In genomic region chr13:101869553-101869952, GRCh38 we compare ENCODE assay signal across 13 cellular contexts.
DNase-seq lines count a peak whose midpoint lies in the region; ATAC-seq and TF ChIP-seq lines count a peak whose summit lies in the region.
"Had no signal": no experiment of that assay in that cellular context is flagged by ENCODE, and none has a peak within 500 bp of the region (broad histone marks: within the 10 kb centered on the region; RNA-seq: fewer than 3 reads in every experiment).

No MANE protein-coding gene starts in this region.

- H3K27me3 ChIP-seq in MM.1S (replicated peaks; ENCODE audit: insufficient read depth, low read length): no peaks in the 10 kb centered on the region
- H3K27me3 ChIP-seq: spleen had no signal

- ATAC-seq in GM19328 (IDR thresholded peaks at IDR 0.05; ENCODE audit: unreplicated experiment): peak; percentile 61
- ATAC-seq in HG02852 (IDR thresholded peaks at IDR 0.05; ENCODE audit: unreplicated experiment): peak; percentile 67
- ATAC-seq in Right ventricle myocardium superior (ENCODE audit: poor library complexity): no peak

- no peaks in the 10 kb centered on the region for H4K20me1 ChIP-seq in MM.1S (ENCODE audit: insufficient read depth, low read length)

- peaks cover 6% of the 10 kb centered on the region; the same call in 1 of the 2 replicates for H3K4me1 ChIP-seq in MM.1S (ENCODE audit: low read length)
- H3K4me1 ChIP-seq: spleen had no signal

- no peaks in the 10 kb centered on the region for H3K79me2 ChIP-seq in MM.1S (ENCODE audit: low read length)

- DNase-seq in EH (ENCODE audit: low read depth) (peak; percentile 16), MM.1S (peak; percentile 48), NCI-H524 treated with DMSO at 0.1 percent for 48 hours (lab: John Stamatoyannopoulos, UW) (no peak), ureter (ENCODE audit: low spot score) (no peak), UCSD-AML1 (lab: John Stamatoyannopoulos, UW; ENCODE audit: unreplicated experiment) (no peak), Right ventricle myocardium superior (no peak)
- DNase-seq: activated CD4-positive, CD25-positive, alpha-beta regulatory T cell; activated naive CD4-positive, alpha-beta T cell treated with anti-CD3 and anti-CD28 coated beads, Interleukin-2, amount 50 U/mL, for 16 hours; RPMI8226; spleen had no signal

- peak overlapping the region; percentile 19; the same call in 1 of the 2 replicates for H3K4me2 ChIP-seq in MM.1S (ENCODE audit: low read depth, low read length)

- TF ChIP-seq CTCF in MM.1S (IDR thresholded peaks at IDR 0.05; ENCODE audit: low read length): no peak

- H3K27ac ChIP-seq in MM.1S (ENCODE audit: low read length): peak overlapping the region; percentile 35; the same call in 1 of the 2 replicates
- H3K27ac ChIP-seq: C4-2B, spleen had no signal

- H3K36me3 ChIP-seq in MM.1S (replicated peaks; ENCODE audit: insufficient read depth, low read length): no peaks in the 10 kb centered on the region
- H3K36me3 ChIP-seq: spleen had no signal

- intact Hi-C loops in Right ventricle myocardium superior (cut with DNase I): no loop called here

- H2AFZ ChIP-seq in MM.1S (ENCODE audit: low read length): no peak overlapping the region

- H3F3A ChIP-seq in MM.1S (ENCODE audit: insufficient read depth, low read length): no peaks in the 10 kb centered on the region

- no peak overlapping the region for H3K4me3 ChIP-seq in MM.1S (ENCODE audit: low read length)
- H3K4me3 ChIP-seq: spleen had no signal

- no peak overlapping the region for H3K9ac ChIP-seq in MM.1S (ENCODE audit: low read length)

- H3K9me3 ChIP-seq in MM.1S (replicated peaks; ENCODE audit: insufficient read depth, low read length): no peaks in the 10 kb centered on the region
- H3K9me3 ChIP-seq: spleen had no signal

- no peaks in the 10 kb centered on the region for H3K9me2 ChIP-seq in MM.1S (replicated peaks; ENCODE audit: insufficient read depth, low read length)

Comparison
In these comparisons a context has a peak if more than half of its experiments do, and no peak if none do; other contexts are left out.
1. DNase-seq: peak in EH (single experiment) and MM.1S (single experiment); none in NCI-H524 treated with DMSO at 0.1 percent for 48 hours (single experiment), ureter (single experiment), UCSD-AML1 (single experiment) and Right ventricle myocardium superior (single experiment).